8 cellular contexts compared by ENCODE assay signal in genomic region chr6:3163248-3163594, GRCh38. TPM values are rescaled to one million over a fixed set of nuclear protein-coding genes. Genes with fewer than 3 reads are reported as not detected.
DNase-seq lines count a peak whose midpoint lies in the region; ATAC-seq and TF ChIP-seq lines count a peak whose summit lies in the region.

No MANE protein-coding gene starts in this region.

- H3K4me3 ChIP-seq in GM06990 (replicated peaks; ENCODE audit: low read depth, low read length) (peak overlapping the region; percentile 54), left lung (peak overlapping the region; percentile 55 to 58), urinary bladder (ENCODE audit: low read depth, low read length) (peak overlapping the region; percentile 59)

- H3K36me3 ChIP-seq in GM06990 (ENCODE audit: control insufficient read depth, insufficient read depth, low read length) = no peaks in the 10 kb centered on the region
- H3K36me3 ChIP-seq in left lung = no peaks in the 10 kb centered on the region
- no peaks in the 10 kb centered on the region for H3K36me3 ChIP-seq in urinary bladder (ENCODE audit: insufficient read depth)

- H3K4me1 ChIP-seq in left lung (peaks cover 0 to 19% of the 10 kb centered on the region in 2 donors), urinary bladder (ENCODE audit: insufficient read depth) (no peaks in the 10 kb centered on the region)

- H3K27ac Mint-ChIP-seq in activated naive CD8-positive, alpha-beta T cell = no peak overlapping the region

- no peaks in the 10 kb centered on the region for H3K27me3 ChIP-seq in GM06990 (replicated peaks; ENCODE audit: control insufficient read depth, insufficient read depth, low read length)
- peaks cover 0 to 31% of the 10 kb centered on the region in 2 donors for H3K27me3 ChIP-seq in left lung

- intact Hi-C loops in left lung (cut with DNase I) = no loop called here

- TF ChIP-seq CTCF in GM06990 (IDR thresholded peaks at IDR 0.05; ENCODE audit: insufficient read depth, low read length, poor library complexity, severe bottlenecking) (peak; percentile 32), left lung (IDR thresholded peaks at IDR 0.05) (no peak)

- peaks cover 2% of the 10 kb centered on the region for H3K36me3 Mint-ChIP-seq in activated naive CD8-positive, alpha-beta T cell

- peaks cover 39% of the 10 kb centered on the region for H3K4me1 Mint-ChIP-seq in activated naive CD8-positive, alpha-beta T cell (ENCODE audit: low read depth)

- peak overlapping the region; percentile 87 for H3K4me3 Mint-ChIP-seq in activated naive CD8-positive, alpha-beta T cell

- no peaks in the 10 kb centered on the region for H3K9me3 ChIP-seq in left lung

- DNase-seq in GM06990 (ENCODE audit: extremely low read depth, insufficient read length) (no peak), left lung (peak; percentile 46 to 82), pons (ENCODE audit: low spot score) (no peak)

- H3K27ac ChIP-seq in left lung = peak overlapping the region in 1 of 2 donors; percentile 91
- no peak overlapping the region for H3K27ac ChIP-seq in urinary bladder (ENCODE audit: low read depth)

- no peaks in the 10 kb centered on the region for H3K27me3 Mint-ChIP-seq in activated naive CD8-positive, alpha-beta T cell

- ATAC-seq in HG02852 (IDR thresholded peaks at IDR 0.05; ENCODE audit: unreplicated experiment) = peak; percentile 7
- ATAC-seq in left lung = peak; percentile 3
- no peak for ATAC-seq in GM18870 (IDR thresholded peaks at IDR 0.05; ENCODE audit: unreplicated experiment)
- no peak for ATAC-seq in GM19328 (IDR thresholded peaks at IDR 0.05; ENCODE audit: unreplicated experiment)

- H3K9me3 Mint-ChIP-seq in activated naive CD8-positive, alpha-beta T cell (ENCODE audit: low read depth) = peaks cover 4% of the 10 kb centered on the region

- 25% methylated on average over 13 of the region's 13 CpGs for WGBS in urinary bladder

RNA-seq across cellular contexts. Expression of gene TUBB2A, which starts 5.9 kb away (rescaled TPM):
- 10 to 100 TPM; 27.0 to 42.5 TPM for total RNA-seq in left lung
- 52.8 TPM for total RNA-seq in urinary bladder
- polyA plus RNA-seq in urinary bladder = 96.2 TPM

RNA-seq across cellular contexts. Expression of gene BPHL, which starts 44.7 kb away (rescaled TPM):
- total RNA-seq in left lung = 10 to 100 TPM; 13.1 to 14.9 TPM
- 23.7 TPM for total RNA-seq in urinary bladder
- polyA plus RNA-seq in urinary bladder = 13.3 TPM

Comparison
In these comparisons a context has a peak if more than half of its experiments do, and no peak if none do; other contexts are left out.
1. DNase-seq: peak in left lung (2 of 2); none in GM06990 (single experiment) and pons (single experiment).
2. ATAC-seq: peak in HG02852 (single experiment) and left lung (single experiment); none in GM18870 (single experiment) and GM19328 (single experiment).
3. Peak in every context shown above with its lines, with median percentiles within 50 percentile points of each other: H3K4me3 ChIP-seq.